In genomic region chr17:55069983-55070529, GRCh38 we compare ENCODE assay signal across 18 cellular contexts.
DNase-seq lines count a peak whose midpoint lies in the region; ATAC-seq, FAIRE-seq and TF ChIP-seq lines count a peak whose summit lies in the region.
"Had no signal": no experiment of that assay in that cellular context is flagged by ENCODE, and none has a peak within 500 bp of the region (broad histone marks: within the 10 kb centered on the region; RNA-seq: fewer than 3 reads in every experiment).

No MANE protein-coding gene starts in this region.

- peaks cover 2% of the 10 kb centered on the region for H3K9me3 Mint-ChIP-seq in astrocyte (ENCODE audit: unreplicated experiment)
- H3K9me3 Mint-ChIP-seq: HFFc6 had no signal

- peak overlapping the region; percentile 28 for H3K9ac ChIP-seq in Loucy (ENCODE audit: low read depth, low read length, poor library complexity, severe bottlenecking)
- no peak overlapping the region for H3K9ac ChIP-seq in astrocyte (ENCODE audit: low read length)
- no peak overlapping the region for H3K9ac ChIP-seq in HepG2 (ENCODE audit: insufficient read depth, low read depth, low read length)
- H3K9ac ChIP-seq: BLaER1 treated with 17β-estradiol and CSF1 and Interleukin-3, amounts not matched to agents 10 nM and 100 nM had no signal

- no peak overlapping the region for H3K4me3 ChIP-seq in A549
- peak overlapping the region; percentile 14 for H3K4me3 ChIP-seq in Loucy (ENCODE audit: low read length, poor library complexity, severe bottlenecking)
- no peak overlapping the region for H3K4me3 ChIP-seq in astrocyte (ENCODE audit: insufficient read depth, low read depth, low read length)
- H3K4me3 ChIP-seq in HepG2 (replicated peaks in 1 of 3; ENCODE audit: insufficient read depth in 1 of 3, low read depth in 2 of 3, low read length in 3 of 3) = no peak overlapping the region
- H3K4me3 ChIP-seq: BLaER1 treated with 17β-estradiol and CSF1 and Interleukin-3, amounts not matched to agents 10 nM and 100 nM had no signal

- TF ChIP-seq POLR2A in A549 (IDR thresholded peaks at IDR 0.05; ENCODE audit: low read length) (no peak), HepG2 (IDR thresholded peaks at IDR 0.05; ENCODE audit: insufficient read depth in 1 of 2, low read depth in 2 of 2, low read length in 2 of 2) (no peak)

- DNase-seq in A549 (ENCODE audit: low read depth in 1 of 2, low spot score in 1 of 2) (no peak), astrocyte (ENCODE audit: low read depth) (no peak), HepG2 (ENCODE audit: low spot score) (no peak), GDM1 (lab: John Stamatoyannopoulos, UW) (no peak), left colon (no peak)
- no peak for DNase-seq in stimulated activated CD4-positive, alpha-beta T cell treated with anti-CD3 and anti-CD28 coated beads, Interleukin-15, amount 100 ng/mL, for 24 hours
- DNase-seq: Caco-2; CD4-positive, CD25-positive, alpha-beta regulatory T cell; GF-D8; GOT3; H7; HFFc6 had no signal

- H3K27me3 ChIP-seq in Loucy (ENCODE audit: insufficient read depth, low read length, poor library complexity, severe bottlenecking) (no peaks in the 10 kb centered on the region), astrocyte (ENCODE audit: insufficient read depth, low read length) (no peaks in the 10 kb centered on the region), HepG2 (ENCODE audit: control insufficient read depth in 1 of 2, insufficient read depth in 2 of 2, low read length in 2 of 2) (no peaks in the 10 kb centered on the region)
- H3K27me3 ChIP-seq: BLaER1 treated with 17β-estradiol and CSF1 and Interleukin-3, amounts not matched to agents 10 nM and 100 nM had no signal

- no peak overlapping the region for H3K4me3 Mint-ChIP-seq in astrocyte (ENCODE audit: unreplicated experiment)
- H3K4me3 Mint-ChIP-seq: B cell; CD4-positive, CD25-positive, alpha-beta regulatory T cell; HFFc6 had no signal

- peaks cover 8% of the 10 kb centered on the region for H3K4me1 Mint-ChIP-seq in astrocyte (ENCODE audit: low read depth, unreplicated experiment)
- H3K4me1 Mint-ChIP-seq: B cell had no signal

- no peak for TF ChIP-seq CTCF in A549 (IDR thresholded peaks at IDR 0.05)
- TF ChIP-seq CTCF in Loucy (conservative IDR thresholded peaks at IDR 0.05; ENCODE audit: low read length) = no peak
- no peak for TF ChIP-seq CTCF in astrocyte (IDR thresholded peaks at IDR 0.05; ENCODE audit: insufficient read depth, low read depth, low read length)
- TF ChIP-seq CTCF in HepG2 (CRISPR knock-in tag; IDR thresholded peaks at IDR 0.05) = no peak

- no peaks in the 10 kb centered on the region for H3K27me3 Mint-ChIP-seq in astrocyte (ENCODE audit: low read depth, unreplicated experiment)
- H3K27me3 Mint-ChIP-seq: B cell; CD4-positive, CD25-positive, alpha-beta regulatory T cell had no signal

- H3K9me3 ChIP-seq in A549 = no peaks in the 10 kb centered on the region
- no peaks in the 10 kb centered on the region for H3K9me3 ChIP-seq in Loucy (ENCODE audit: insufficient read depth, low read depth, low read length)
- H3K9me3 ChIP-seq in astrocyte (ENCODE audit: insufficient read depth, low read depth, low read length) = no peaks in the 10 kb centered on the region
- no peaks in the 10 kb centered on the region for H3K9me3 ChIP-seq in HepG2 (ENCODE audit: low read length)
- H3K9me3 ChIP-seq: BLaER1 treated with 17β-estradiol and CSF1 and Interleukin-3, amounts not matched to agents 10 nM and 100 nM; Caco-2 had no signal

- H3K27ac Mint-ChIP-seq in astrocyte (ENCODE audit: unreplicated experiment) = no peak overlapping the region
- H3K27ac Mint-ChIP-seq: B cell, HFFc6 had no signal

- H3K9me2 ChIP-seq in Loucy (replicated peaks; ENCODE audit: low read depth, low read length) = no peaks in the 10 kb centered on the region

- H3K36me3 ChIP-seq in Loucy (ENCODE audit: insufficient read depth, low read length) = no peaks in the 10 kb centered on the region
- no peaks in the 10 kb centered on the region for H3K36me3 ChIP-seq in astrocyte (ENCODE audit: insufficient read depth, low read length)
- peaks cover 0 to 5% of the 10 kb centered on the region in 2 experiments; a peak in 1 of 5 replicates for H3K36me3 ChIP-seq in HepG2 (replicated peaks in 1 of 2; ENCODE audit: control insufficient read depth in 1 of 2, insufficient read depth in 2 of 2, low read length in 2 of 2)
- H3K36me3 ChIP-seq: BLaER1 treated with 17β-estradiol and CSF1 and Interleukin-3, amounts not matched to agents 10 nM and 100 nM had no signal

- H3F3A ChIP-seq in Loucy (ENCODE audit: low read depth) = no peaks in the 10 kb centered on the region; the same call in 1 of the 2 replicates

- intact Hi-C loops in HepG2 (cut with micrococcal nuclease; ENCODE audit: unreplicated experiment) (no loop called here), left colon (cut with DNase I, micrococcal nuclease) (no loop called here)

- no peaks in the 10 kb centered on the region for H3K4me1 ChIP-seq in A549
- H3K4me1 ChIP-seq in Loucy (ENCODE audit: insufficient read depth, low read length, poor library complexity, severe bottlenecking) = peaks cover 44% of the 10 kb centered on the region
- no peaks in the 10 kb centered on the region for H3K4me1 ChIP-seq in astrocyte (ENCODE audit: insufficient read depth, low read length)
- peaks cover 33% of the 10 kb centered on the region for H3K4me1 ChIP-seq in HepG2 (ENCODE audit: insufficient read depth, low read length)
- H3K4me1 ChIP-seq: BLaER1 treated with 17β-estradiol and CSF1 and Interleukin-3, amounts not matched to agents 10 nM and 100 nM; Caco-2 had no signal

- POLR2A ChIA-PET in A549 (lab: Yijun Ruan, JAX) (no interaction called here), HepG2 (lab: Yijun Ruan, JAX) (interaction anchor here (3.6 kb wide), 1 partner anchor 215 kb away, joined by 15 read pairs; no protein-coding TSS in a partner anchor)

- no peak overlapping the region for H2AFZ ChIP-seq in Loucy (ENCODE audit: low read length)
- no peak overlapping the region for H2AFZ ChIP-seq in astrocyte (ENCODE audit: low read depth, low read length)
- H2AFZ ChIP-seq in HepG2 (ENCODE audit: low read length) = no peak overlapping the region

- FAIRE-seq in A549 (lab: Jason Lieb, UNC) (peak; percentile 72), astrocyte (lab: Jason Lieb, UNC) (peak; percentile 26), HepG2 (lab: Jason Lieb, UNC) (no peak)
- FAIRE-seq: D721Med had no signal

- ATAC-seq in A549 (no peak), HepG2 (no peak), left colon (no peak)
- ATAC-seq: HCT116 had no signal

- TF ChIP-seq EP300 in A549 (IDR thresholded peaks at IDR 0.05) (no peak), HepG2 (IDR thresholded peaks at IDR 0.05; ENCODE audit: low read depth in 2 of 2, low read length in 2 of 2) (no peak), HepG2 (CRISPR knock-in tag; IDR thresholded peaks at IDR 0.05; ENCODE audit: borderline replicate concordance) (no peak)

- TF ChIP-seq RAD21 in A549 (conservative IDR thresholded peaks at IDR 0.05 in 1 of 2, IDR thresholded peaks at IDR 0.05 in 1 of 2) = no peak
- TF ChIP-seq RAD21 in HepG2 (CRISPR knock-in tag; IDR thresholded peaks at IDR 0.05) = no peak

- no peak overlapping the region for H3K4me2 ChIP-seq in A549
- peak overlapping the region; percentile 61 for H3K4me2 ChIP-seq in Loucy (ENCODE audit: low read depth, low read length, poor library complexity, severe bottlenecking)
- no peak overlapping the region for H3K4me2 ChIP-seq in astrocyte (ENCODE audit: low read length)
- no peak overlapping the region for H3K4me2 ChIP-seq in HepG2 (ENCODE audit: low read depth, low read length)
- H3K4me2 ChIP-seq: BLaER1 treated with 17β-estradiol and CSF1 and Interleukin-3, amounts not matched to agents 10 nM and 100 nM had no signal

- H3K27ac ChIP-seq in A549 (no peak overlapping the region), astrocyte (ENCODE audit: low read depth, low read length) (no peak overlapping the region), HepG2 (ENCODE audit: extremely low read length, insufficient read depth, low read length) (peak overlapping the region; percentile 93)
- H3K27ac ChIP-seq: 22Rv1; BLaER1 treated with 17β-estradiol and CSF1 and Interleukin-3, amounts not matched to agents 10 nM and 100 nM had no signal

- no TSS peak for BruUV-seq in HepG2 (replicated peaks; lab: Mats Ljungman, UMichigan)

- no peaks in the 10 kb centered on the region for H4K20me1 ChIP-seq in Loucy (ENCODE audit: insufficient read depth, low read length, poor library complexity, severe bottlenecking)
- H4K20me1 ChIP-seq in astrocyte (ENCODE audit: insufficient read depth, low read length) = no peaks in the 10 kb centered on the region
- H4K20me1 ChIP-seq in HepG2 (ENCODE audit: insufficient read depth, low read length) = no peaks in the 10 kb centered on the region
- H4K20me1 ChIP-seq: BLaER1 treated with 17β-estradiol and CSF1 and Interleukin-3, amounts not matched to agents 10 nM and 100 nM had no signal

- H3K36me3 Mint-ChIP-seq in astrocyte (ENCODE audit: low read depth, unreplicated experiment) = no peaks in the 10 kb centered on the region

- CTCF ChIA-PET in A549 (lab: Yijun Ruan, JAX) = no interaction called here
- CTCF ChIA-PET in HepG2 (lab: Yijun Ruan, JAX; ENCODE audit: low intra/inter-chr PET ratio, low total read pairs) = no interaction called here

- in situ Hi-C loops in HepG2 (cut with HindIII; ENCODE audit: extremely low pct_ligation_motif_present, low pct_unique_long_range_greater_than_20kb) = no loop called here

- H3K79me2 ChIP-seq in Loucy (ENCODE audit: insufficient read depth, low read length) = no peaks in the 10 kb centered on the region
- no peaks in the 10 kb centered on the region for H3K79me2 ChIP-seq in astrocyte (ENCODE audit: insufficient read depth, low read length)
- no peaks in the 10 kb centered on the region for H3K79me2 ChIP-seq in HepG2 (ENCODE audit: insufficient read depth, low read length)

TF ChIP-seq in A549, 52 proteins besides CTCF, POLR2A, EP300 and RAD21:
- TF ChIP-seq CHD4 (IDR thresholded peaks at IDR 0.05; ENCODE audit: borderline replicate concordance) (no peak), MAZ (IDR thresholded peaks at IDR 0.05; ENCODE audit: borderline replicate concordance, low read depth, low read length) (no peak)

TF ChIP-seq in HepG2, 621 proteins besides CTCF, POLR2A, EP300 and RAD21:
- no peak for TF ChIP-seq HDAC2 (CRISPR knock-in tag; IDR thresholded peaks at IDR 0.05)
- no peak for TF ChIP-seq ZMYM2 (CRISPR knock-in tag; IDR thresholded peaks at IDR 0.05)
- 0 out of 2 replicates have a peak, but pooled peaks have one; percentile 38 for TF ChIP-seq NCOA1 (CRISPR knock-in tag; IDR thresholded peaks at IDR 0.05)
